ENCODE assay signal across 8 cellular contexts in genomic region chr11:59283825-59284772, GRCh38.
DNase-seq lines count a peak whose midpoint lies in the region; ATAC-seq and TF ChIP-seq lines count a peak whose summit lies in the region.

No MANE protein-coding gene starts in this region.

- no peaks in the 10 kb centered on the region for H3K36me3 ChIP-seq in stomach

- TF ChIP-seq POLR2A in stomach (IDR thresholded peaks at IDR 0.05), result no peak

- no peaks in the 10 kb centered on the region for H3K4me1 Mint-ChIP-seq in mesothelial cell of epicardium

- H3K4me3 Mint-ChIP-seq in mesothelial cell of epicardium, result no peak overlapping the region

- H3K27ac Mint-ChIP-seq in mesothelial cell of epicardium, result no peak overlapping the region

- no peaks in the 10 kb centered on the region for H3K9me3 ChIP-seq in stomach

- ATAC-seq in GM18499 (IDR thresholded peaks at IDR 0.05; ENCODE audit: insufficient read depth, unreplicated experiment) (peak; percentile 51), HG02870 (IDR thresholded peaks at IDR 0.05; ENCODE audit: unreplicated experiment) (peak; percentile 67)

- intact Hi-C loops in stomach (cut with DNase I; ENCODE audit: low total_unique reads), result no loop called here

- peak overlapping the region in 1 of 5 donors; percentile 43 for H3K27ac ChIP-seq in stomach

- DNase-seq in AG08395 (ENCODE audit: low spot score) (peak; percentile 58), NCI-H1694 treated with DMSO at 0.1 percent for 48 hours (lab: John Stamatoyannopoulos, UW) (peak; percentile 4), dermis microvascular lymphatic vessel endothelial cell (ENCODE audit: low read depth in 2 of 2) (peak; percentile 55 to 65), mesothelial cell of epicardium (ENCODE audit: low spot score in 2 of 2, unreplicated experiment in 2 of 2) (no peak), stomach (peak; percentile 53)

- no peak for TF ChIP-seq EP300 in stomach (IDR thresholded peaks at IDR 0.05)

- peaks cover 4% of the 10 kb centered on the region for H3K9me3 Mint-ChIP-seq in mesothelial cell of epicardium

- 43 to 49% (median 47%) methylated on average over 14 of the region's 14 CpGs for WGBS in stomach, 5 donors

- no peaks in the 10 kb centered on the region for H3K36me3 Mint-ChIP-seq in mesothelial cell of epicardium

- H3K27me3 Mint-ChIP-seq in mesothelial cell of epicardium (ENCODE audit: low read depth), result peaks cover 23% of the 10 kb centered on the region

- TF ChIP-seq CTCF in WI38 (IDR thresholded peaks at IDR 0.05; ENCODE audit: low read depth, low read length) (peak; percentile 62), mesothelial cell of epicardium (IDR thresholded peaks at IDR 0.05; ENCODE audit: unreplicated experiment) (peak; percentile 85), stomach (IDR thresholded peaks at IDR 0.05) (peak in 5 of 7 experiments; percentile 42 to 77 (median 75))

- H3K4me1 ChIP-seq in stomach, result peaks cover 0 to 7% (median 2%) of the 10 kb centered on the region in 4 donors

- H3K4me3 ChIP-seq in WI38 (ENCODE audit: low read depth, low read length) (no peak overlapping the region), stomach (no peak overlapping the region)

- no peaks in the 10 kb centered on the region for H3K27me3 ChIP-seq in stomach

Comparison
In these comparisons a context has a peak if more than half of its experiments do, and no peak if none do; other contexts are left out.
1. DNase-seq: peak in AG08395 (single experiment), NCI-H1694 treated with DMSO at 0.1 percent for 48 hours (single experiment), dermis microvascular lymphatic vessel endothelial cell (2 of 2) and stomach (single experiment); none in mesothelial cell of epicardium (0 of 2).
2. Peak in every context shown above with its lines, with median percentiles within 50 percentile points of each other: CTCF ChIP-seq.